ENCODE assay signal across 14 cellular contexts in the genomic region with DNA sequence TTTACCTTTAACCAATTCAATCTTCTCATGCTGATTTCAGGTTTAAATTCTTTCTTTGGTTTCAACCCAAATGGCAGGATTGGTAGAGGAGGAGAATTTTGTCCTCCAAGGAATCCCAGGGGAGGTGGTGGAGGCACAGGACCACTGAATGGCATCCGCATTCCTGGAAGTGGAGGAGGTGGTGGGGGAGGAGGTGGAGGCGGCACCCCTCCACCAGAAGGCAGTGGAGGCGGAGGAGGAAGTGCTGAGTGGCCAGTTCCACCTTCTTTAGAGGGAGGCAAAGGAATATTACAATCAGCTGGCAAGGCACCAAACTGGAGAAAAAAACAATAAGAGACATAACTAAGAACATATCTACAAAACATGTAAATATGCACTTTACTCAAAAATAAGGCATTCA.
DNase-seq lines count a peak whose midpoint lies in the region; ATAC-seq, FAIRE-seq and TF ChIP-seq lines count a peak whose summit lies in the region.
"Had no signal": no experiment of that assay in that cellular context is flagged by ENCODE, and none has a peak within 500 bp of the region (broad histone marks: within the 10 kb centered on the region; RNA-seq: fewer than 3 reads in every experiment).

No MANE protein-coding gene starts in this region.

- CTCF ChIA-PET in K562 (lab: Yijun Ruan, JAX; ENCODE audit: low intra/inter-chr PET ratio) = no interaction called here
- CTCF ChIA-PET in MCF 10A (lab: Yijun Ruan, JAX) = no interaction called here

- no peak for TF ChIP-seq EP300 in K562 (IDR thresholded peaks at IDR 0.05; ENCODE audit: low read length)

- no peak overlapping the region for H3K4me3 ChIP-seq in K562
- H3K4me3 ChIP-seq in smooth muscle cell = no peak overlapping the region
- H3K4me3 ChIP-seq: BLaER1 had no signal

- TF ChIP-seq POLR2A in K562 (conservative IDR thresholded peaks at IDR 0.05) = no peak

- H3K4me1 ChIP-seq in K562 (replicated peaks in 1 of 2; ENCODE audit: control insufficient read depth in 2 of 2, insufficient read depth in 2 of 2, low read length in 2 of 2) = no peaks in the 10 kb centered on the region
- H3K4me1 ChIP-seq in smooth muscle cell (ENCODE audit: low read depth) = no peaks in the 10 kb centered on the region
- H3K4me1 ChIP-seq: BLaER1 had no signal

- peaks cover 10% of the 10 kb centered on the region for H3K36me3 Mint-ChIP-seq in MCF 10A (ENCODE audit: insufficient read depth, unreplicated experiment)
- H3K36me3 Mint-ChIP-seq: CD8-positive, alpha-beta memory T cell had no signal

- no peaks in the 10 kb centered on the region for H3K9me3 Mint-ChIP-seq in MCF 10A (ENCODE audit: unreplicated experiment)
- H3K9me3 Mint-ChIP-seq: CD8-positive, alpha-beta memory T cell had no signal

- no peak for FAIRE-seq in K562 (lab: Jason Lieb, UNC)

- H3K4me3 Mint-ChIP-seq in MCF 10A (ENCODE audit: unreplicated experiment) = no peak overlapping the region
- H3K4me3 Mint-ChIP-seq: CD8-positive, alpha-beta memory T cell had no signal

- no peak overlapping the region for H3K27ac ChIP-seq in K562 (ENCODE audit: extremely low read depth, low read depth, low read length)
- H3K27ac ChIP-seq in smooth muscle cell (ENCODE audit: low read depth) = no peak overlapping the region
- H3K27ac ChIP-seq: 22Rv1, BLaER1 had no signal

- H3K27ac Mint-ChIP-seq in MCF 10A (ENCODE audit: low read depth, unreplicated experiment) = no peak overlapping the region
- H3K27ac Mint-ChIP-seq: CD8-positive, alpha-beta memory T cell had no signal

- TF ChIP-seq CTCF in K562 (IDR thresholded peaks at IDR 0.05 in 2 of 3, conservative IDR thresholded peaks at IDR 0.05 in 1 of 3; ENCODE audit: insufficient read depth in 2 of 3, low read depth in 1 of 3, low read length in 3 of 3) = no peak
- no peak for TF ChIP-seq CTCF in MCF 10A (IDR thresholded peaks at IDR 0.05; ENCODE audit: unreplicated experiment)
- no peak for TF ChIP-seq CTCF in smooth muscle cell (IDR thresholded peaks at IDR 0.05; ENCODE audit: borderline replicate concordance, insufficient read depth, poor library complexity, severe bottlenecking)

- H3K4me2 ChIP-seq in K562 (ENCODE audit: insufficient read depth, low read length) (no peak overlapping the region), smooth muscle cell (no peak overlapping the region)
- H3K4me2 ChIP-seq: BLaER1 had no signal

- 90% methylated on average over 2 of the region's 3 CpGs for WGBS in K562 (ENCODE audit: insufficient coverage, low coverage, missing lambda C conversion rate)
- WGBS in smooth muscle cell (ENCODE audit: low lambda C conversion rate) = 87% methylated on average over 3 of the region's 3 CpGs

- H4K20me1 ChIP-seq in K562 (replicated peaks; ENCODE audit: control insufficient read depth, insufficient read depth, low read length) (no peaks in the 10 kb centered on the region), smooth muscle cell (ENCODE audit: low read depth) (no peaks in the 10 kb centered on the region)
- H4K20me1 ChIP-seq: BLaER1 had no signal

- intact Hi-C loops in K562 (cut with micrococcal nuclease) (no loop called here), MCF 10A (cut with micrococcal nuclease) (no loop called here)

- H2AFZ ChIP-seq in K562 (ENCODE audit: low read depth, low read length) = no peak overlapping the region
- H2AFZ ChIP-seq in smooth muscle cell (ENCODE audit: low read depth) = no peak overlapping the region

- DNase-seq in NCI-H82 (lab: John Stamatoyannopoulos, UW) (peak; percentile 11), NCI-H82 treated with DMSO at 0.1 percent for 48 hours (lab: John Stamatoyannopoulos, UW; ENCODE audit: unreplicated experiment) (no peak), K562 (ENCODE audit: extremely low read depth in 1 of 4, low spot score in 3 of 4) (no peak), iPS-NIHi11 (ENCODE audit: low spot score) (peak; percentile 29), MCF 10A (ENCODE audit: unreplicated experiment) (no peak), smooth muscle cell (lab: John Stamatoyannopoulos, UW; ENCODE audit: unreplicated experiment) (no peak)
- DNase-seq in stimulated activated naive CD8-positive, alpha-beta T cell treated with anti-CD3 and anti-CD28 coated beads, Interleukin-15, Interleukin-2, amounts not matched to agents 100 U/mL and 50 U/mL, for 24 hours = no peak
- DNase-seq: AML-193; Caco-2; CD8-positive, alpha-beta memory T cell; DND-41 had no signal

- BruUV-seq in K562 (replicated peaks; lab: Mats Ljungman, UMichigan) (no TSS peak), MCF 10A (replicated peaks; lab: Mats Ljungman, UMichigan) (no TSS peak)

- no peak for TF ChIP-seq RAD21 in K562 (CRISPR knock-in tag; conservative IDR thresholded peaks at IDR 0.05 in 1 of 2, IDR thresholded peaks at IDR 0.05 in 1 of 2)

- H3K4me1 Mint-ChIP-seq in MCF 10A (ENCODE audit: insufficient read depth, unreplicated experiment) = no peaks in the 10 kb centered on the region
- H3K4me1 Mint-ChIP-seq: CD8-positive, alpha-beta memory T cell had no signal

- no peaks in the 10 kb centered on the region for H3K9me1 ChIP-seq in K562 (ENCODE audit: control insufficient read depth, insufficient read depth, low read length)

- H3K9ac ChIP-seq in K562 (ENCODE audit: insufficient read depth in 1 of 2, low read depth in 2 of 2, low read length in 2 of 2) = no peak overlapping the region
- H3K9ac ChIP-seq in smooth muscle cell (ENCODE audit: low read depth) = no peak overlapping the region
- H3K9ac ChIP-seq: BLaER1 had no signal

- peaks cover 6% of the 10 kb centered on the region; the same call in 2 of the 3 replicates for H3K36me3 ChIP-seq in K562 (ENCODE audit: control insufficient read depth, insufficient read depth, low read length)
- H3K36me3 ChIP-seq in smooth muscle cell (ENCODE audit: low read depth) = no peaks in the 10 kb centered on the region

- H3K27me3 Mint-ChIP-seq in MCF 10A (ENCODE audit: insufficient read depth, unreplicated experiment) = no peaks in the 10 kb centered on the region
- H3K27me3 Mint-ChIP-seq: CD8-positive, alpha-beta memory T cell had no signal

- no peaks in the 10 kb centered on the region for H3K79me2 ChIP-seq in K562 (ENCODE audit: control insufficient read depth, insufficient read depth, low read length)
- H3K79me2 ChIP-seq in smooth muscle cell (ENCODE audit: low read depth) = no peaks in the 10 kb centered on the region

- no peaks in the 10 kb centered on the region for H3K9me3 ChIP-seq in K562 (replicated peaks; ENCODE audit: control insufficient read depth, insufficient read depth, low read depth, low read length)
- no peaks in the 10 kb centered on the region for H3K9me3 ChIP-seq in smooth muscle cell (replicated peaks; ENCODE audit: low read depth)
- H3K9me3 ChIP-seq: BLaER1, Caco-2 had no signal

- ATAC-seq in K562 = no peak
- ATAC-seq in GM21717 (IDR thresholded peaks at IDR 0.05; ENCODE audit: unreplicated experiment) = no peak
- no peak for ATAC-seq in stimulated activated naive CD8-positive, alpha-beta T cell treated with anti-CD3 and anti-CD28 coated beads, Interleukin-15, Interleukin-2, amounts not matched to agents 100 U/mL and 50 U/mL, for 24 hours

- POLR2A ChIA-PET in K562 (lab: Yijun Ruan, JAX) = no interaction called here
- POLR2A ChIA-PET in MCF 10A (lab: Yijun Ruan, JAX) = interaction anchor here (1.4 to 1.6 kb wide), 2 partner anchors 9 to 10 kb away, joined by 3 to 4 read pairs; no protein-coding TSS in a partner anchor

- H3K27me3 ChIP-seq in K562 (ENCODE audit: control insufficient read depth in 2 of 2, insufficient read depth in 2 of 2, low read length in 2 of 2) (no peaks in the 10 kb centered on the region), smooth muscle cell (ENCODE audit: low read depth) (no peaks in the 10 kb centered on the region)
- H3K27me3 ChIP-seq: BLaER1 had no signal

- in situ Hi-C loops in K562 (cut with MboI) = no loop called here

- H3F3A ChIP-seq in smooth muscle cell (ENCODE audit: low read depth) = no peaks in the 10 kb centered on the region

TF ChIP-seq in K562, 482 proteins besides CTCF, POLR2A, EP300 and RAD21:
- TF ChIP-seq, protein P1, sequence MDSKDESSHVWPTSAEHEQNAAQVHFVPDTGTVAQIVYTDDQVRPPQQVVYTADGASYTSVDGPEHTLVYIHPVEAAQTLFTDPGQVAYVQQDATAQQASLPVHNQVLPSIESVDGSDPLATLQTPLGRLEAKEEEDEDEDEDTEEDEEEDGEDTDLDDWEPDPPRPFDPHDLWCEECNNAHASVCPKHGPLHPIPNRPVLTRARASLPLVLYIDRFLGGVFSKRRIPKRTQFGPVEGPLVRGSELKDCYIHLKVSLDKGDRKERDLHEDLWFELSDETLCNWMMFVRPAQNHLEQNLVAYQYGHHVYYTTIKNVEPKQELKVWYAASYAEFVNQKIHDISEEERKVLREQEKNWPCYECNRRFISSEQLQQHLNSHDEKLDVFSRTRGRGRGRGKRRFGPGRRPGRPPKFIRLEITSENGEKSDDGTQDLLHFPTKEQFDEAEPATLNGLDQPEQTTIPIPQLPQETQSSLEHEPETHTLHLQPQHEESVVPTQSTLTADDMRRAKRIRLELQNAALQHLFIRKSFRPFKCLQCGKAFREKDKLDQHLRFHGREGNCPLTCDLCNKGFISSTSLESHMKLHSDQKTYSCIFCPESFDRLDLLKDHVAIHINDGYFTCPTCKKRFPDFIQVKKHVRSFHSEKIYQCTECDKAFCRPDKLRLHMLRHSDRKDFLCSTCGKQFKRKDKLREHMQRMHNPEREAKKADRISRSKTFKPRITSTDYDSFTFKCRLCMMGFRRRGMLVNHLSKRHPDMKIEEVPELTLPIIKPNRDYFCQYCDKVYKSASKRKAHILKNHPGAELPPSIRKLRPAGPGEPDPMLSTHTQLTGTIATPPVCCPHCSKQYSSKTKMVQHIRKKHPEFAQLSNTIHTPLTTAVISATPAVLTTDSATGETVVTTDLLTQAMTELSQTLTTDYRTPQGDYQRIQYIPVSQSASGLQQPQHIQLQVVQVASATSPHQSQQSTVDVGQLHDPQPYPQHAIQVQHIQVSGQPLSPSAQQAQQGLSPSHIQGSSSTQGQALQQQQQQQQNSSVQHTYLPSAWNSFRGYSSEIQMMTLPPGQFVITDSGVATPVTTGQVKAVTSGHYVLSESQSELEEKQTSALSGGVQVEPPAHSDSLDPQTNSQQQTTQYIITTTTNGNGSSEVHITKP (IDR thresholded peaks at IDR 0.05; ENCODE audit: partially characterized antibody) = peak; percentile 18
- TF ChIP-seq, protein P2, sequence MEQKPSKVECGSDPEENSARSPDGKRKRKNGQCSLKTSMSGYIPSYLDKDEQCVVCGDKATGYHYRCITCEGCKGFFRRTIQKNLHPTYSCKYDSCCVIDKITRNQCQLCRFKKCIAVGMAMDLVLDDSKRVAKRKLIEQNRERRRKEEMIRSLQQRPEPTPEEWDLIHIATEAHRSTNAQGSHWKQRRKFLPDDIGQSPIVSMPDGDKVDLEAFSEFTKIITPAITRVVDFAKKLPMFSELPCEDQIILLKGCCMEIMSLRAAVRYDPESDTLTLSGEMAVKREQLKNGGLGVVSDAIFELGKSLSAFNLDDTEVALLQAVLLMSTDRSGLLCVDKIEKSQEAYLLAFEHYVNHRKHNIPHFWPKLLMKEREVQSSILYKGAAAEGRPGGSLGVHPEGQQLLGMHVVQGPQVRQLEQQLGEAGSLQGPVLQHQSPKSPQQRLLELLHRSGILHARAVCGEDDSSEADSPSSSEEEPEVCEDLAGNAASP (IDR thresholded peaks at IDR 0.05) = no peak
- TF ChIP-seq HDAC6 (IDR thresholded peaks at IDR 0.05; ENCODE audit: low read depth, low read length) = no peak

Comparison
In these comparisons a context has a peak if more than half of its experiments do, and no peak if none do; other contexts are left out.
1. DNase-seq: peak in NCI-H82 (single experiment) and iPS-NIHi11 (single experiment); none in NCI-H82 treated with DMSO at 0.1 percent for 48 hours (single experiment), K562 (0 of 4), MCF 10A (single experiment), smooth muscle cell (single experiment) and stimulated activated naive CD8-positive, alpha-beta T cell treated with anti-CD3 and anti-CD28 coated beads, Interleukin-15, Interleukin-2, amounts not matched to agents 100 U/mL and 50 U/mL, for 24 hours (single experiment).